1 cellular context compared by ENCODE assay signal in the genomic region with DNA sequence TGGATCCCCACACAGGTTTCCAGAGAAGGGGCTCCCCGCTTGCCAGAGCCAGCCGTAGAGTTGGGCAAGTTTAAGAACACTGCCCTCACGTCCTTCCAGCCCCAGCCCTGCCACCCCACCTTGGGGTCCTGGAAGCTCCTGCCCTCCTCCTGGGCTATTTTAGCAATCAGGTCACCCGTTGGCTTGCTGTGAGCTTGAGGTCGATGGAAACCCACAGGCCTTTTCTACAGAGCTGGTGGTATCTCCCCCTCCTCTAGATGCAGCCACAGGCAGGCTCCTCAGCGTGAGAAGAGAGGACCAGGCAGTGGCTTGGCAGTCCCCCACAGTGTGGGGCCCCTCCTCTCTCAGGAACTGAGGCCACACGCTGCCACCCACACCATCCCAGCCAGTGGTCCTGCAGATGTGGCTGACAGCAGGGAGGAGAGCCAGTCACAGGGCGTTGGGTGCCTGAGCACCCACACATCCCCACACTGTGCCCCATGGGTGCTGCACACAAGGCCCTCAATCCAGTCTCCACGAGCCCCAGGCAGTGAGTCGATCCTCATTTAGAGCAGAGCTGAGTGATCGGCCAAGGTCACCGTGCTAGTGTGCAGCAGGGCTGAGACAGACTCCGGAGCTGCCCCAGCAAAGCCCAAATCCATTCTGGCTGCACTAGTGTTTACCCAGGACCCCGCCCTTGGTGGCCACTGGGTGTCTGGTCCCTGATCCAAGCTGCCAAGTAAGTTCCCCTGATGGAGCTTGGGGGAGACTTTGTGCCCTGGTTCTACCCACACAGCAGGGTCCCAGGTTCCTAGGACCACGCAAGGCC.
TF ChIP-seq lines count a peak whose summit lies in the region.

No MANE protein-coding gene starts in this region.

TF ChIP-seq in endothelial cell of umbilical vein, 7 proteins besides CTCF, POLR2A, EP300 and RAD21:
- no peak for TF ChIP-seq POLR2AphosphoS5 (IDR thresholded peaks at IDR 0.05; ENCODE audit: insufficient read depth, low read depth, low read length)
- TF ChIP-seq GATA2 (IDR thresholded peaks at IDR 0.05; ENCODE audit: insufficient read depth, insufficient read length, low read depth, low read length), result no peak
- TF ChIP-seq, protein P1, sequence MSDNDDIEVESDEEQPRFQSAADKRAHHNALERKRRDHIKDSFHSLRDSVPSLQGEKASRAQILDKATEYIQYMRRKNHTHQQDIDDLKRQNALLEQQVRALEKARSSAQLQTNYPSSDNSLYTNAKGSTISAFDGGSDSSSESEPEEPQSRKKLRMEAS (IDR thresholded peaks at IDR 0.05; ENCODE audit: insufficient read depth, insufficient read length), result no peak
- no peak for TF ChIP-seq JUN (IDR thresholded peaks at IDR 0.05; ENCODE audit: borderline replicate concordance, insufficient read depth, insufficient read length, low read depth)
- no peak for TF ChIP-seq MYC (IDR thresholded peaks at IDR 0.05; ENCODE audit: low read depth, low read length)
- no peak for TF ChIP-seq EZH2 (IDR thresholded peaks at IDR 0.05; ENCODE audit: borderline replicate concordance, low read depth, low read length, severe bottlenecking)
- no peak for TF ChIP-seq FOS (IDR thresholded peaks at IDR 0.05; ENCODE audit: borderline replicate concordance, insufficient read depth, low read length)
